In the genomic region with DNA sequence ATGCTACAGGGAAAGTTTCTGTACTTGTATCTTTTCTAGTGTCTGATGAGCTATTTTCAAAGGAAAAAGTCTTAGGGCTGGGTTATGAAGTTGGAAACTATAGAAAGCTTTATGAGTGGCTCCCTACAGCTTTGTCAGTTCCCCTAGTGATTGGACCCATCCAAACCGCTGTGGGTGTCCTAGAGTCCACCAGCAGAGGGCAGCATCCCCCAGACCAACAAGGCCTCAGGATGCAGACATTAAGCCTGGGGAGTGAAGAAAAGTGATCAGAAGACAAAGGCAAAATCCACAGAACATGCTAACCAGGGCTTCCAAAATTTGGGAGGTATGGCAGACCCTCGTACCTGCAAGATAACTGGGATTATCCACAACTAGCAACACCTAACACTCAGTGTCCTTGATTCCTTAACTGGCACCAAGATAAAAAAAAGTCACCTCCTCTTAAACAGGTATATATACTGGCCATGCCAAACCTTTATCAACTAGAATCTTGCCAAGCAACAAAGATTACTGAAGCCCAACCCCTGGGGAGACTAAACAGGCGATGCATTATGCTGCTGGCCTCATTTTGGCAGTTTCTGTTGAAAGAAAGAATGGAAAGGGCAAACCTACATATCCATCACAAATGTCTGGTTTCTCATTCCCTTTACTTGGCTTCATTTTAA, we compare ENCODE assay signal across 8 cellular contexts.
DNase-seq lines count a peak whose midpoint lies in the region; ATAC-seq, FAIRE-seq and TF ChIP-seq lines count a peak whose summit lies in the region.

No MANE protein-coding gene starts in this region.

- no peaks in the 10 kb centered on the region for H3K9me3 Mint-ChIP-seq in activated T-helper 1 cell treated with anti-CD3 and anti-CD28 coated beads, Interleukin-12 subunit alpha, Interleukin-12 subunit beta, Interleukin-2, Interleukin-4 antibody, amounts not matched to agents 30 ng/mL and 10 ng/mL and 1 ng/mL, durations not matched to agents 14 hours and 24 hours and 36 hours

- TF ChIP-seq CTCF in Peyer's patch (IDR thresholded peaks at IDR 0.05) = peak in 4 of 6 experiments; percentile 79 to 85 (median 82)
- peak; percentile 63 for TF ChIP-seq CTCF in neutrophil (IDR thresholded peaks at IDR 0.05)

- intact Hi-C loops in activated T-helper 1 cell treated with anti-CD3 and anti-CD28 coated beads, Interleukin-12 subunit alpha, Interleukin-12 subunit beta, Interleukin-2, Interleukin-4 antibody, amounts not matched to agents 30 ng/mL and 10 ng/mL and 1 ng/mL, durations not matched to agents 14 hours and 24 hours and 36 hours (cut with micrococcal nuclease) = loop anchor here (1.0 to 2.0 kb wide), 4 partner anchors 95 to 236 kb away; partner anchors contain the start of gene WDR38

- H3K4me1 ChIP-seq in Peyer's patch (no peaks in the 10 kb centered on the region), neutrophil (ENCODE audit: control insufficient read depth in 1 of 2, insufficient read depth in 1 of 2, low read depth in 1 of 2, low read length in 1 of 2) (peaks cover 8 to 9% of the 10 kb centered on the region in 2 experiments)

- peaks cover 2% of the 10 kb centered on the region for H3K27me3 Mint-ChIP-seq in activated T-helper 1 cell treated with anti-CD3 and anti-CD28 coated beads, Interleukin-12 subunit alpha, Interleukin-12 subunit beta, Interleukin-2, Interleukin-4 antibody, amounts not matched to agents 30 ng/mL and 10 ng/mL and 1 ng/mL, durations not matched to agents 14 hours and 24 hours and 36 hours (ENCODE audit: insufficient read depth)

- no peak overlapping the region for H3K27ac ChIP-seq in Peyer's patch
- H3K27ac ChIP-seq in neutrophil = no peak overlapping the region

- H3K27me3 ChIP-seq in Peyer's patch (no peaks in the 10 kb centered on the region), neutrophil (no peaks in the 10 kb centered on the region)

- H3K4me1 Mint-ChIP-seq in activated T-helper 1 cell treated with anti-CD3 and anti-CD28 coated beads, Interleukin-12 subunit alpha, Interleukin-12 subunit beta, Interleukin-2, Interleukin-4 antibody, amounts not matched to agents 30 ng/mL and 10 ng/mL and 1 ng/mL, durations not matched to agents 14 hours and 24 hours and 36 hours (ENCODE audit: low read depth) = no peaks in the 10 kb centered on the region

- H3K36me3 ChIP-seq in Peyer's patch = no peaks in the 10 kb centered on the region
- no peaks in the 10 kb centered on the region for H3K36me3 ChIP-seq in neutrophil

- no peak overlapping the region for H3K4me3 Mint-ChIP-seq in activated T-helper 1 cell treated with anti-CD3 and anti-CD28 coated beads, Interleukin-12 subunit alpha, Interleukin-12 subunit beta, Interleukin-2, Interleukin-4 antibody, amounts not matched to agents 30 ng/mL and 10 ng/mL and 1 ng/mL, durations not matched to agents 14 hours and 24 hours and 36 hours

- H3K9me3 ChIP-seq in Peyer's patch = no peaks in the 10 kb centered on the region
- H3K9me3 ChIP-seq in neutrophil = no peaks in the 10 kb centered on the region

- no peaks in the 10 kb centered on the region for H3K36me3 Mint-ChIP-seq in activated T-helper 1 cell treated with anti-CD3 and anti-CD28 coated beads, Interleukin-12 subunit alpha, Interleukin-12 subunit beta, Interleukin-2, Interleukin-4 antibody, amounts not matched to agents 30 ng/mL and 10 ng/mL and 1 ng/mL, durations not matched to agents 14 hours and 24 hours and 36 hours (ENCODE audit: low read depth)

- TF ChIP-seq POLR2A in Peyer's patch (IDR thresholded peaks at IDR 0.05) = no peak

- ATAC-seq in HG03378 (IDR thresholded peaks at IDR 0.05; ENCODE audit: unreplicated experiment) = no peak

- peak overlapping the region; percentile 8 for H3K27ac Mint-ChIP-seq in activated T-helper 1 cell treated with anti-CD3 and anti-CD28 coated beads, Interleukin-12 subunit alpha, Interleukin-12 subunit beta, Interleukin-2, Interleukin-4 antibody, amounts not matched to agents 30 ng/mL and 10 ng/mL and 1 ng/mL, durations not matched to agents 14 hours and 24 hours and 36 hours

- DNase-seq in HuH-7 (ENCODE audit: low spot score) (peak; percentile 76), Peyer's patch (peak; percentile 59 to 89 (median 79)), fibroblast of the conjunctiva (ENCODE audit: low read depth) (peak; percentile 65), superior temporal gyrus (ENCODE audit: extremely low spot score) (peak; percentile 93)
- DNase-seq in activated T-helper 1 cell treated with anti-CD3 and anti-CD28 coated beads, Interleukin-12 subunit alpha, Interleukin-12 subunit beta, Interleukin-2, Interleukin-4 antibody, amounts not matched to agents 30 ng/mL and 10 ng/mL and 1 ng/mL, durations not matched to agents 14 hours and 24 hours and 36 hours (ENCODE audit: low spot score) = peak; percentile 47

- peak; percentile 93 for FAIRE-seq in G401.6 (lab: Jason Lieb, UNC)

- no peak overlapping the region for H3K4me3 ChIP-seq in Peyer's patch
- no peak overlapping the region for H3K4me3 ChIP-seq in neutrophil (ENCODE audit: low read depth in 1 of 2, low read length in 1 of 2)
